Comparison of ENCODE assay signal across 16 cellular contexts in the genomic region with DNA sequence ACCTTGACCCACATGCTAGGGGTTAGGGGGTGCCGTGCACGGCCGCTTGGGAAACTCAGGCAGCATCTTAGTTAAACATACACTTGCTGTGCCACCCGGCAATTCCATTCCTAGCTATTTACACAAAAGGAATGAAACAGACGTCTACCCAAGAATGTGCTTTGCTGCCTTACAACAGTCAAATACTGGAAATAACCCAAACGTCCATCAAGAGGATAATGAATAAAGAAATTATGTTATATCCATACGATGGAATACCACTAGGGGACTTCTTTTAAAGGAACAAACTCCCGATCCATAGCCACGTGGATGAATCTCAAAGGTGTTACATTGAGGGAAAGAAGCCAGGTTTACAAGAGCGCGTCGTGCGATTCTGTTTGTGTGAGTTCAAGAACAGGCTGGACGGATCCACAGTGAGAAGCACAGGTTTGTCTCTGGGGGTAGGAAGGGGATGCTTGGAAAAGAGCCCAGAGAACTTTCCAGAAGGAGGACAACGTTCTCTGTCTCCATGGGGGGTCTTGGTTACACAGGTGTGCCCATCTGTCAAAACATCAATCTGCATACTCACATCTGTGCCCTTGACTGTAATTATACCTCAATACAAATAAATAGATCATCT. TPM values are rescaled to one million over a fixed set of nuclear protein-coding genes. Genes with fewer than 3 reads are reported as not detected.
DNase-seq lines count a peak whose midpoint lies in the region; ATAC-seq, FAIRE-seq and TF ChIP-seq lines count a peak whose summit lies in the region.
"Had no signal": no experiment of that assay in that cellular context is flagged by ENCODE, and none has a peak within 500 bp of the region (broad histone marks: within the 10 kb centered on the region; RNA-seq: fewer than 3 reads in every experiment).

No MANE protein-coding gene starts in this region.

- no peak overlapping the region for H3K4me3 ChIP-seq in IMR-90 (ENCODE audit: insufficient read depth, low read depth, low read length)
- H3K4me3 ChIP-seq: ovary, uterus had no signal

- TF ChIP-seq CTCF in IMR-90 (conservative IDR thresholded peaks at IDR 0.05; ENCODE audit: low read depth, low read length) = no peak

- H3K4me3 Mint-ChIP-seq in T-helper 17 cell = peak overlapping the region; percentile 75
- H3K4me3 Mint-ChIP-seq: memory B cell had no signal

- no peak overlapping the region for H4K5ac ChIP-seq in IMR-90 (ENCODE audit: low read depth, low read length)

- CTCF ChIA-PET in IMR-90 (lab: Yijun Ruan, JAX) = no interaction called here

- in situ Hi-C loops in ACHN (cut with HindIII; ENCODE audit: low pct_ligation_motif_present, low pct_unique_long_range_greater_than_20kb, low sequenced_read_pairs) (no loop called here), IMR-90 (cut with MboI; ENCODE audit: low sequenced_read_pairs) (no loop called here)

- no peaks in the 10 kb centered on the region for H3K9me3 ChIP-seq in IMR-90 (ENCODE audit: control insufficient read depth, insufficient read depth, low read length)
- H3K9me3 ChIP-seq in T-helper 17 cell (ENCODE audit: control insufficient read depth, low read length, poor library complexity, severe bottlenecking) = no peaks in the 10 kb centered on the region
- H3K9me3 ChIP-seq: ovary, uterus had no signal

- no CpG with 5 or more reads among the region's 15 CpGs for WGBS in IMR-90 (ENCODE audit: extremely low coverage in 2 of 2, insufficient read length in 1 of 2), 2 experiments

- H3K23ac ChIP-seq in IMR-90 (ENCODE audit: low read depth, low read length) = no peak overlapping the region

- no peak overlapping the region for H3K4me2 ChIP-seq in IMR-90 (ENCODE audit: low read depth, low read length)

- peak; percentile 36 for DNase-seq in ACHN
- peak; percentile 32 for DNase-seq in IMR-90
- no peak for DNase-seq in T-helper 17 cell
- peak; percentile 62 for DNase-seq in iris pigment epithelial cell (ENCODE audit: low read depth)
- no peak for DNase-seq in HTR-8/SVneo (ENCODE audit: insufficient read length, low spot score)
- DNase-seq in GM12892 (ENCODE audit: insufficient read length) = no peak
- DNase-seq: NCI-H1694 treated with DMSO at 0.1 percent for 48 hours, uterus had no signal

- no peak overlapping the region for H3K4ac ChIP-seq in IMR-90 (ENCODE audit: low read depth, low read length)

- H4K8ac ChIP-seq in IMR-90 (ENCODE audit: low read depth in 2 of 2, low read length in 2 of 2) = no peak overlapping the region

- H3K18ac ChIP-seq in IMR-90 (ENCODE audit: low read depth, low read length) = no peak overlapping the region

- dilution Hi-C loops in IMR-90 (cut with HindIII; ENCODE audit: low sequenced_read_pairs, unreplicated experiment) = no loop called here

- H2BK5ac ChIP-seq in IMR-90 (ENCODE audit: low read depth, low read length, poor library complexity, severe bottlenecking) = no peak overlapping the region

- H2AK9ac ChIP-seq in IMR-90 (replicated peaks; ENCODE audit: low read depth, low read length, poor library complexity) = no peak overlapping the region

- H3K14ac ChIP-seq in IMR-90 (replicated peaks; ENCODE audit: low read depth, low read length) = no peak overlapping the region

- intact Hi-C loops in IMR-90 (cut with micrococcal nuclease) = no loop called here

- peaks cover 27% of the 10 kb centered on the region for H3K4me1 Mint-ChIP-seq in T-helper 17 cell

- BruUV-seq in IMR-90 (replicated peaks; lab: Mats Ljungman, UMichigan) = no TSS peak

- TF ChIP-seq POLR2A in IMR-90 (IDR thresholded peaks at IDR 0.05; ENCODE audit: low read depth, low read length) = no peak
- TF ChIP-seq POLR2A in GM12892 (IDR thresholded peaks at IDR 0.05; ENCODE audit: low read depth, low read length) = no peak

- no peak overlapping the region for H4K91ac ChIP-seq in IMR-90 (ENCODE audit: insufficient read depth, low read depth, low read length)

- no peak overlapping the region for H2BK15ac ChIP-seq in IMR-90 (ENCODE audit: low read depth, low read length)

- no peak for TF ChIP-seq RAD21 in IMR-90 (IDR thresholded peaks at IDR 0.05; ENCODE audit: low read length)

- FAIRE-seq in HTR-8/SVneo (lab: Jason Lieb, UNC) (no peak), GM12892 (lab: Jason Lieb, UNC) (no peak)
- FAIRE-seq: G401.6, GM18507 had no signal

- H3K9ac ChIP-seq in IMR-90 (ENCODE audit: low read depth, low read length) = no peak overlapping the region

- H3K4me1 ChIP-seq in IMR-90 (ENCODE audit: control insufficient read depth, insufficient read depth, low read length) = peaks cover 9% of the 10 kb centered on the region; the same call in 1 of the 2 replicates

- peak overlapping the region; percentile 21 for H3K27ac Mint-ChIP-seq in T-helper 17 cell
- H3K27ac Mint-ChIP-seq: activated T-helper 2 cell treated with anti-CD3 and anti-CD28 coated beads, Interferon-gamma antibody, Interleukin-2, Interleukin-4, amounts not matched to agents 10 μg/mL and 5 μg/mL and 100 μg/mL, durations not matched to agents 14 hours and 24 hours and 36 hours; memory B cell had no signal

- H2BK20ac ChIP-seq in IMR-90 (ENCODE audit: low read depth, low read length) = no peak overlapping the region

- peaks cover 2% of the 10 kb centered on the region; the same call in 1 of the 2 replicates for H3K27me3 ChIP-seq in IMR-90 (ENCODE audit: control insufficient read depth, insufficient read depth, low read length)
- H3K27me3 ChIP-seq: ovary, uterus had no signal

- H3K56ac ChIP-seq in IMR-90 (ENCODE audit: extremely low read depth, insufficient read depth, low read length) = no peak overlapping the region

- no peaks in the 10 kb centered on the region for H3K36me3 ChIP-seq in IMR-90 (ENCODE audit: control insufficient read depth, insufficient read depth, low read length)
- H3K36me3 ChIP-seq: ovary, uterus had no signal

- H2BK120ac ChIP-seq in IMR-90 (ENCODE audit: low read depth, low read length) = no peak overlapping the region

- POLR2A ChIA-PET in IMR-90 (lab: Charles Lee; ENCODE audit: unreplicated experiment) = interaction anchor here (0.6 kb wide), 1 partner anchor 12 kb away, joined by 3 read pairs; no protein-coding TSS in a partner anchor

- peaks cover 3% of the 10 kb centered on the region; the same call in 1 of the 2 replicates for H3K9me1 ChIP-seq in IMR-90 (ENCODE audit: insufficient read depth, low read length)

- no peak overlapping the region for H3K27ac ChIP-seq in IMR-90 (ENCODE audit: insufficient read depth, low read length)
- H3K27ac ChIP-seq: ovary, uterus had no signal

- H3K27me3 Mint-ChIP-seq in T-helper 17 cell = no peaks in the 10 kb centered on the region

- H2AK5ac ChIP-seq in IMR-90 (ENCODE audit: low read depth, low read length) = no peak overlapping the region

- no peaks in the 10 kb centered on the region for H3K36me3 Mint-ChIP-seq in T-helper 17 cell (ENCODE audit: low read depth)
- H3K36me3 Mint-ChIP-seq: memory B cell had no signal

- ATAC-seq in IMR-90 (ENCODE audit: low read depth) = peak; percentile 73
- ATAC-seq in T-helper 17 cell = no peak
- no peak for ATAC-seq in GM18868 (IDR thresholded peaks at IDR 0.05; ENCODE audit: unreplicated experiment)
- no peak for ATAC-seq in HG03565 (IDR thresholded peaks at IDR 0.05; ENCODE audit: unreplicated experiment)
- ATAC-seq: HCT116 had no signal

- no peaks in the 10 kb centered on the region for H3K79me1 ChIP-seq in IMR-90 (ENCODE audit: low read depth in 1 of 2, low read length in 2 of 2)

- H2AFZ ChIP-seq in IMR-90 (replicated peaks; ENCODE audit: low read length, poor library complexity) = peak overlapping the region; percentile 34

- H4K20me1 ChIP-seq in IMR-90 (ENCODE audit: insufficient read depth, low read length) = peaks cover 9% of the 10 kb centered on the region

TF ChIP-seq in IMR-90, 13 proteins besides CTCF, POLR2A, EP300 and RAD21:
- TF ChIP-seq SMC3 (IDR thresholded peaks at IDR 0.05; ENCODE audit: low read depth, low read length) (no peak), RFX5 (IDR thresholded peaks at IDR 0.05; ENCODE audit: low read depth, low read length) (no peak), NFE2L2 (IDR thresholded peaks at IDR 0.05; ENCODE audit: low read depth, low read length) (no peak), MAFK (IDR thresholded peaks at IDR 0.05; ENCODE audit: low read depth, low read length) (no peak), BHLHE40 (IDR thresholded peaks at IDR 0.05; ENCODE audit: low read depth, low read length) (no peak), RCOR1 (IDR thresholded peaks at IDR 0.05; ENCODE audit: insufficient replicate concordance, low read length) (no peak), FOS (IDR thresholded peaks at IDR 0.05; ENCODE audit: low read depth, low read length) (no peak), CHD1 (IDR thresholded peaks at IDR 0.05; ENCODE audit: low read depth, low read length) (no peak), CEBPB (IDR thresholded peaks at IDR 0.05; ENCODE audit: low read depth, low read length) (no peak), MXI1 (IDR thresholded peaks at IDR 0.05; ENCODE audit: borderline replicate concordance, low read depth, low read length) (no peak)
- TF ChIP-seq, protein P1, sequence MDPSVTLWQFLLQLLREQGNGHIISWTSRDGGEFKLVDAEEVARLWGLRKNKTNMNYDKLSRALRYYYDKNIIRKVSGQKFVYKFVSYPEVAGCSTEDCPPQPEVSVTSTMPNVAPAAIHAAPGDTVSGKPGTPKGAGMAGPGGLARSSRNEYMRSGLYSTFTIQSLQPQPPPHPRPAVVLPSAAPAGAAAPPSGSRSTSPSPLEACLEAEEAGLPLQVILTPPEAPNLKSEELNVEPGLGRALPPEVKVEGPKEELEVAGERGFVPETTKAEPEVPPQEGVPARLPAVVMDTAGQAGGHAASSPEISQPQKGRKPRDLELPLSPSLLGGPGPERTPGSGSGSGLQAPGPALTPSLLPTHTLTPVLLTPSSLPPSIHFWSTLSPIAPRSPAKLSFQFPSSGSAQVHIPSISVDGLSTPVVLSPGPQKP (IDR thresholded peaks at IDR 0.05; ENCODE audit: borderline replicate concordance, low read depth, low read length) = no peak

RNA-seq across cellular contexts. Expression of gene STK32C, which starts 41.8 kb away (rescaled TPM):
- 5.0 TPM in 2 replicates for total RNA-seq in IMR-90 (2012; rRNA removed)
- 8.3 and 9.0 TPM in 2 replicates for polyA plus RNA-seq in IMR-90 (2012; rRNA removed)
- polyA plus RNA-seq in IMR-90 (2012; cell fraction: cytosol; rRNA removed) = 10.5 and 10.6 TPM in 2 replicates
- polyA plus RNA-seq in IMR-90 (2012; cell fraction: nucleus; rRNA removed; ENCODE audit: low replicate concordance) = 5.9 and 10.3 TPM in 2 replicates
- 1 to 10 TPM; 7.1 to 8.4 TPM for total RNA-seq in T-helper 17 cell
- polyA plus RNA-seq in GM12892 (2012; ENCODE audit: missing spikeins) = 4.3 TPM

Comparison
In these comparisons a context has a peak if more than half of its experiments do, and no peak if none do; other contexts are left out.
1. DNase-seq: peak in ACHN (single experiment), IMR-90 (single experiment) and iris pigment epithelial cell (single experiment); none in T-helper 17 cell (0 of 3), HTR-8/SVneo (single experiment) and GM12892 (single experiment).